Comparison of ENCODE assay signal across 18 cellular contexts in the genomic region with DNA sequence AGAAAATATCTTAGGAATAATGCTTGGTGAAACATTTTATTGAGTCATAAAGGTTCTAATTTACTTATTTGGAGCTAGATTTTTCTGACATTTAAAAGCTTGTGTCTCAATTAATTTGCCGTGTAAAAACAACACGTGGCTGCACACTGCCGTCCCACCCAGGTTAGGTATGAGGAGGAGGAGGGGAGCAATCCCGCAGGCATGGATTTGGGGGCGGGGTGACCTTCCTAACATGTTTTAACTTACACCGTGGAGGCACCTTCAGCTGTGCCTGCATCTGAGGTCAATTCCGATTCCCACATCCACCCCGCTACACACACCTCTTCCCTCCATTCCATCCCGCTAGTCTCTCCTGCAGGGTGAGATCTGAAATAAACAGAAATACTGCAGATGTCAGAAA. TPM values are rescaled to one million over a fixed set of nuclear protein-coding genes. Genes with fewer than 3 reads are reported as not detected.
DNase-seq lines count a peak whose midpoint lies in the region; ATAC-seq and TF ChIP-seq lines count a peak whose summit lies in the region.
"Had no signal": no experiment of that assay in that cellular context is flagged by ENCODE, and none has a peak within 500 bp of the region (broad histone marks: within the 10 kb centered on the region; RNA-seq: fewer than 3 reads in every experiment).

No MANE protein-coding gene starts in this region.

- no peak overlapping the region for H3K4me3 Mint-ChIP-seq in neural progenitor cell
- H3K4me3 Mint-ChIP-seq in stimulated activated effector memory CD8-positive, alpha-beta T cell treated with anti-CD3 and anti-CD28 coated beads, Interleukin-12 subunit alpha, Interleukin-12 subunit beta, amount 100 ng/mL, for 72 hours, result no peak overlapping the region
- H3K4me3 Mint-ChIP-seq: CD4-positive, alpha-beta memory T cell had no signal

- TF ChIP-seq CTCF in IMR-90 (conservative IDR thresholded peaks at IDR 0.05; ENCODE audit: low read depth, low read length) (no peak), neural progenitor cell (IDR thresholded peaks at IDR 0.05) (no peak), mammary epithelial cell (conservative IDR thresholded peaks at IDR 0.05 in 1 of 2, IDR thresholded peaks at IDR 0.05 in 1 of 2; ENCODE audit: extremely low read depth in 1 of 2, insufficient read depth in 1 of 2, low read depth in 1 of 2, low read length in 2 of 2) (no peak)

- H3K4me3 ChIP-seq in IMR-90 (ENCODE audit: insufficient read depth, low read depth, low read length) (no peak overlapping the region), neural progenitor cell (no peak overlapping the region), mammary epithelial cell (replicated peaks in 1 of 3; ENCODE audit: insufficient read depth in 1 of 3, low read depth in 2 of 3, low read length in 3 of 3) (no peak overlapping the region)
- H3K4me3 ChIP-seq: A549, HAP-1, K562 had no signal

- H3K27me3 ChIP-seq in IMR-90 (ENCODE audit: control insufficient read depth, insufficient read depth, low read length) (no peaks in the 10 kb centered on the region), neural progenitor cell (no peaks in the 10 kb centered on the region), mammary epithelial cell (ENCODE audit: insufficient read depth, low read length) (no peaks in the 10 kb centered on the region)
- H3K27me3 ChIP-seq: BE2C had no signal

- peaks cover 15% of the 10 kb centered on the region for H3K27me3 Mint-ChIP-seq in neural progenitor cell (ENCODE audit: insufficient read depth, low read depth)
- H3K27me3 Mint-ChIP-seq: CD4-positive, alpha-beta memory T cell had no signal

- H4K91ac ChIP-seq in IMR-90 (ENCODE audit: insufficient read depth, low read depth, low read length), result peak overlapping the region; percentile 55

- peak overlapping the region; percentile 7 for H3K27ac Mint-ChIP-seq in neural progenitor cell
- H3K27ac Mint-ChIP-seq in stimulated activated effector memory CD8-positive, alpha-beta T cell treated with anti-CD3 and anti-CD28 coated beads, Interleukin-12 subunit alpha, Interleukin-12 subunit beta, amount 100 ng/mL, for 72 hours, result no peak overlapping the region

- peak overlapping the region; percentile 93 for H2AK5ac ChIP-seq in IMR-90 (ENCODE audit: low read depth, low read length)

- no peak for TF ChIP-seq RAD21 in IMR-90 (IDR thresholded peaks at IDR 0.05; ENCODE audit: low read length)

- no peak overlapping the region for H3K23ac ChIP-seq in IMR-90 (ENCODE audit: low read depth, low read length)

- no peaks in the 10 kb centered on the region; the same call in 1 of the 2 replicates for H3K9me3 ChIP-seq in IMR-90 (ENCODE audit: control insufficient read depth, insufficient read depth, low read length)
- H3K9me3 ChIP-seq in neural progenitor cell (ENCODE audit: low read depth), result no peaks in the 10 kb centered on the region
- no peaks in the 10 kb centered on the region for H3K9me3 ChIP-seq in mammary epithelial cell (replicated peaks; ENCODE audit: insufficient read depth, low read length)
- H3K9me3 ChIP-seq: A549, BE2C, Caco-2, HAP-1 had no signal

- H2BK5ac ChIP-seq in IMR-90 (ENCODE audit: low read depth, low read length, poor library complexity, severe bottlenecking), result no peak overlapping the region

- H3K4me2 ChIP-seq in IMR-90 (ENCODE audit: low read depth, low read length), result no peak overlapping the region; the same call in 1 of the 2 replicates
- H3K4me2 ChIP-seq in neural progenitor cell, result no peak overlapping the region
- no peak overlapping the region for H3K4me2 ChIP-seq in mammary epithelial cell (ENCODE audit: insufficient read depth, low read depth, low read length)
- H3K4me2 ChIP-seq: A549 had no signal

- H3K4ac ChIP-seq in IMR-90 (ENCODE audit: low read depth, low read length), result peak overlapping the region; percentile 79

- in situ Hi-C loops in IMR-90 (cut with MboI; ENCODE audit: low sequenced_read_pairs), result no loop called here
- in situ Hi-C loops in mammary epithelial cell (cut with MboI; ENCODE audit: low sequenced_read_pairs in 2 of 2), result no loop called here

- H3K79me1 ChIP-seq in IMR-90 (ENCODE audit: low read depth in 1 of 2, low read length in 2 of 2), result peaks cover 0 to 3% of the 10 kb centered on the region in 2 experiments; a peak in 2 of 4 replicates

- no peak overlapping the region for H3K18ac ChIP-seq in IMR-90 (ENCODE audit: low read depth, low read length)

- H3K36me3 ChIP-seq in IMR-90 (ENCODE audit: control insufficient read depth, insufficient read depth, low read length) (no peaks in the 10 kb centered on the region), neural progenitor cell (no peaks in the 10 kb centered on the region), mammary epithelial cell (ENCODE audit: insufficient read depth, low read length) (no peaks in the 10 kb centered on the region)
- H3K36me3 ChIP-seq: BE2C, HAP-1 had no signal

- peak overlapping the region; percentile 82 for H2BK20ac ChIP-seq in IMR-90 (ENCODE audit: low read depth, low read length)

- H3K4me1 Mint-ChIP-seq in neural progenitor cell, result peaks cover 23% of the 10 kb centered on the region
- H3K4me1 Mint-ChIP-seq in stimulated activated effector memory CD8-positive, alpha-beta T cell treated with anti-CD3 and anti-CD28 coated beads, Interleukin-12 subunit alpha, Interleukin-12 subunit beta, amount 100 ng/mL, for 72 hours, result peaks cover 4% of the 10 kb centered on the region
- H3K4me1 Mint-ChIP-seq: CD4-positive, alpha-beta memory T cell had no signal

- H3K79me2 ChIP-seq in neural progenitor cell (ENCODE audit: low read depth), result no peaks in the 10 kb centered on the region
- no peaks in the 10 kb centered on the region for H3K79me2 ChIP-seq in mammary epithelial cell (ENCODE audit: insufficient read depth, low read length)

- intact Hi-C loops in IMR-90 (cut with micrococcal nuclease), result no loop called here
- intact Hi-C loops in mammary epithelial cell (cut with micrococcal nuclease), result no loop called here

- H3K9ac ChIP-seq in IMR-90 (ENCODE audit: low read depth, low read length) (no peak overlapping the region), neural progenitor cell (no peak overlapping the region), mammary epithelial cell (ENCODE audit: insufficient read depth, low read length) (no peak overlapping the region)

- H2BK15ac ChIP-seq in IMR-90 (ENCODE audit: low read depth, low read length), result peak overlapping the region; percentile 87; the same call in 2 of the 3 replicates

- H2AFZ ChIP-seq in IMR-90 (replicated peaks; ENCODE audit: low read length, poor library complexity) (peak overlapping the region; percentile 18), neural progenitor cell (replicated peaks) (no peak overlapping the region), mammary epithelial cell (ENCODE audit: low read depth, low read length) (no peak overlapping the region)

- H3K56ac ChIP-seq in IMR-90 (ENCODE audit: extremely low read depth, insufficient read depth, low read length), result no peak overlapping the region

- no peak overlapping the region for H4K5ac ChIP-seq in IMR-90 (ENCODE audit: low read depth, low read length)

- dilution Hi-C loops in IMR-90 (cut with HindIII; ENCODE audit: low sequenced_read_pairs, unreplicated experiment) (no loop called here), mammary epithelial cell (cut with HindIII; ENCODE audit: low sequenced_read_pairs) (loop anchor here (5.0 kb wide), 1 partner anchor 35 kb away; no protein-coding TSS in a partner anchor)

- H2AK9ac ChIP-seq in IMR-90 (replicated peaks; ENCODE audit: low read depth, low read length, poor library complexity), result no peak overlapping the region

- peaks cover under 1% of the 10 kb centered on the region for H3K9me3 Mint-ChIP-seq in neural progenitor cell
- H3K9me3 Mint-ChIP-seq in stimulated activated effector memory CD8-positive, alpha-beta T cell treated with anti-CD3 and anti-CD28 coated beads, Interleukin-12 subunit alpha, Interleukin-12 subunit beta, amount 100 ng/mL, for 72 hours, result no peaks in the 10 kb centered on the region
- H3K9me3 Mint-ChIP-seq: CD4-positive, alpha-beta memory T cell had no signal

- 0 out of 2 replicates have a peak, but pooled peaks have one; percentile 24 for TF ChIP-seq POLR2A in IMR-90 (IDR thresholded peaks at IDR 0.05; ENCODE audit: low read depth, low read length)

- no peaks in the 10 kb centered on the region for H3F3A ChIP-seq in neural progenitor cell (ENCODE audit: low read depth)

- DNase-seq in NCI-H345 treated with DMSO at 0.1 percent for 48 hours (lab: John Stamatoyannopoulos, UW; ENCODE audit: unreplicated experiment) (peak; percentile 30), NCI-H345 (lab: John Stamatoyannopoulos, UW) (no peak), DMS53 (lab: John Stamatoyannopoulos, UW) (peak; percentile 70), IMR-90 (no peak), neural progenitor cell (ENCODE audit: low spot score) (no peak), mammary epithelial cell (no peak)
- DNase-seq in stimulated activated effector memory CD8-positive, alpha-beta T cell treated with anti-CD3 and anti-CD28 coated beads, Interleukin-12 subunit alpha, Interleukin-12 subunit beta, amount 100 ng/mL, for 72 hours (ENCODE audit: low spot score in 2 of 2), result no peak
- DNase-seq: BE2C; Caco-2; CD4-positive, alpha-beta memory T cell; DND-41; GDM1 had no signal

- H3K27ac ChIP-seq in IMR-90 (ENCODE audit: insufficient read depth, low read length) (no peak overlapping the region), neural progenitor cell (no peak overlapping the region), mammary epithelial cell (ENCODE audit: insufficient read depth, low read depth, low read length) (no peak overlapping the region)
- H3K27ac ChIP-seq: A549, C4-2B had no signal

- peaks cover 19% of the 10 kb centered on the region for H3K9me1 ChIP-seq in IMR-90 (ENCODE audit: insufficient read depth, low read length)

- BruUV-seq in IMR-90 (replicated peaks; lab: Mats Ljungman, UMichigan) (no TSS peak), mammary epithelial cell (replicated peaks; lab: Mats Ljungman, UMichigan) (no TSS peak)

- H4K20me1 ChIP-seq in IMR-90 (ENCODE audit: insufficient read depth, low read length) (no peaks in the 10 kb centered on the region), neural progenitor cell (ENCODE audit: low read depth) (no peaks in the 10 kb centered on the region), mammary epithelial cell (ENCODE audit: insufficient read depth, low read length) (no peaks in the 10 kb centered on the region)

- POLR2A ChIA-PET in IMR-90 (lab: Charles Lee; ENCODE audit: unreplicated experiment), result interaction anchor here (0.6 kb wide), 1 partner anchor 1971 kb away, joined by 9 read pairs; no protein-coding TSS in a partner anchor

- H3K14ac ChIP-seq in IMR-90 (replicated peaks; ENCODE audit: low read depth, low read length), result peak overlapping the region; percentile 37; the same call in 1 of the 2 replicates

- peak overlapping the region; percentile 10 to 75; a peak in 2 of 4 replicates for H4K8ac ChIP-seq in IMR-90 (ENCODE audit: low read depth in 2 of 2, low read length in 2 of 2)

- 80% methylated on average over 1 of the region's 9 CpGs; no CpG with 5 or more reads in 1 of the 2 experiments for WGBS in IMR-90 (ENCODE audit: extremely low coverage in 2 of 2, insufficient read length in 1 of 2), 2 experiments
- WGBS in mammary epithelial cell (ENCODE audit: low coverage, missing lambda C conversion rate), result 84% methylated on average over 9 of the region's 9 CpGs

- H3K4me1 ChIP-seq in IMR-90 (ENCODE audit: control insufficient read depth, insufficient read depth, low read length) (peaks cover 29% of the 10 kb centered on the region), neural progenitor cell (no peaks in the 10 kb centered on the region), mammary epithelial cell (ENCODE audit: insufficient read depth, low read length) (peaks cover 23% of the 10 kb centered on the region)
- H3K4me1 ChIP-seq: BE2C, HAP-1 had no signal

- CTCF ChIA-PET in IMR-90 (lab: Yijun Ruan, JAX) (no interaction called here), mammary epithelial cell (lab: Charles Lee; ENCODE audit: low non-redundant PET) (no interaction called here)

- peak overlapping the region; percentile 71 for H2BK120ac ChIP-seq in IMR-90 (ENCODE audit: low read depth, low read length)

- H3K36me3 Mint-ChIP-seq in neural progenitor cell, result no peaks in the 10 kb centered on the region
- H3K36me3 Mint-ChIP-seq in stimulated activated effector memory CD8-positive, alpha-beta T cell treated with anti-CD3 and anti-CD28 coated beads, Interleukin-12 subunit alpha, Interleukin-12 subunit beta, amount 100 ng/mL, for 72 hours, result no peaks in the 10 kb centered on the region
- H3K36me3 Mint-ChIP-seq: CD4-positive, alpha-beta memory T cell had no signal

- no peak for ATAC-seq in IMR-90 (ENCODE audit: low read depth)
- ATAC-seq in GM19023 (IDR thresholded peaks at IDR 0.05; ENCODE audit: unreplicated experiment), result no peak
- no peak for ATAC-seq in stimulated activated effector memory CD8-positive, alpha-beta T cell treated with anti-CD3 and anti-CD28 coated beads, Interleukin-12 subunit alpha, Interleukin-12 subunit beta, amount 100 ng/mL, for 72 hours
- ATAC-seq: A549, K562 had no signal

RNA-seq across cellular contexts. Expression of a gene that starts 28.5 kb away (rescaled TPM):
- total RNA-seq in IMR-90 (2012; rRNA removed), result not detected in 2 replicates
- polyA plus RNA-seq in IMR-90 (2012; rRNA removed), result 0.02 TPM in 1 of 2 replicates, not detected in the other
- polyA plus RNA-seq in IMR-90 (2012; cell fraction: cytosol; rRNA removed), result 0.03 TPM in 1 of 2 replicates, not detected in the other
- 0.04 and 0.07 TPM in 2 replicates for polyA plus RNA-seq in IMR-90 (2012; cell fraction: nucleus; rRNA removed; ENCODE audit: low replicate concordance)
- total RNA-seq in neural progenitor cell (ENCODE audit: low replicate concordance), result 0.09 TPM in 1 of 2 replicates, not detected in the other
- total RNA-seq in mammary epithelial cell, result under 1 TPM in 1 of 2 donors, not detected in 1; under 0.01 TPM
- polyA plus RNA-seq in mammary epithelial cell, result not detected
- not detected for polyA minus RNA-seq in mammary epithelial cell
- total RNA-seq: H1, K562 had no signal
- polyA plus RNA-seq: A549, H1, K562 had no signal

RNA-seq across cellular contexts. Expression of a gene that starts 32.5 kb away (rescaled TPM):
- total RNA-seq in IMR-90 (2012; rRNA removed) (12.0 and 13.6 TPM in 2 replicates), neural progenitor cell (ENCODE audit: low replicate concordance) (24.2 and 25.3 TPM in 2 replicates), mammary epithelial cell (10 to 100 TPM; 16.3 to 22.4 TPM)
- polyA plus RNA-seq in IMR-90 (2012; rRNA removed) (6.8 and 7.8 TPM in 2 replicates), mammary epithelial cell (6.7 TPM)
- 2.4 and 2.8 TPM in 2 replicates for polyA plus RNA-seq in IMR-90 (2012; cell fraction: cytosol; rRNA removed)
- polyA plus RNA-seq in IMR-90 (2012; cell fraction: nucleus; rRNA removed; ENCODE audit: low replicate concordance), result 4.6 and 22.7 TPM in 2 replicates
- polyA minus RNA-seq in mammary epithelial cell, result 11.0 TPM

Comparison
In these comparisons a context has a peak if more than half of its experiments do, and no peak if none do; other contexts are left out.
1. DNase-seq: peak in NCI-H345 treated with DMSO at 0.1 percent for 48 hours (single experiment) and DMS53 (single experiment); none in NCI-H345 (single experiment), IMR-90 (single experiment), neural progenitor cell (single experiment), stimulated activated effector memory CD8-positive, alpha-beta T cell treated with anti-CD3 and anti-CD28 coated beads, Interleukin-12 subunit alpha, Interleukin-12 subunit beta, amount 100 ng/mL, for 72 hours (0 of 2) and mammary epithelial cell (single experiment).